ENCODE assay signal across 9 cellular contexts in the genomic region with DNA sequence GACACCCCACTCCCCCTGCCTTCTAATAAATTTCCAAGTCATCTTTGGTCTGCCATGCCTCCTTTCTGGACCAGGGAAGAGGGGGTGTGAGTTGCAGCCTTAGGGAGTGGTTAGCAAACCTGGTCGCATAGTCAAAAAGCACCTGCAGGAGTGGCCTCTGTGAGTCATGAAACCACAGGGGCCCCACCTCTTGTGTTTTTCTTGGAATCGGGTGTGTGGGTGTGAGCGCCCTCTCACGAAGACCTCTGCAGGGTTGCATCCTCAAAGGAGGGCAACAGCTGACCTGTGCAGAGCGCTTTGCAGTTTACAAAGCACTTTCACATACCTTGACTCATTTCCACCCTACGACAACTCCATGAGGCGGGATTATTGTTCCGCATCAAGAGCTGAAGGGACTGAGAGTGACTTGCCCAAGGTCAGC. TPM values are rescaled to one million over a fixed set of nuclear protein-coding genes. Genes with fewer than 3 reads are reported as not detected.
DNase-seq lines count a peak whose midpoint lies in the region; ATAC-seq, FAIRE-seq and TF ChIP-seq lines count a peak whose summit lies in the region.
"Had no signal": no experiment of that assay in that cellular context is flagged by ENCODE, and none has a peak within 500 bp of the region (broad histone marks: within the 10 kb centered on the region; RNA-seq: fewer than 3 reads in every experiment).

No MANE protein-coding gene starts in this region.

- H3K27ac ChIP-seq in osteoblast (ENCODE audit: low read depth, low read length) (no peak overlapping the region), smooth muscle cell (ENCODE audit: low read depth) (no peak overlapping the region)

- H3K4me3 ChIP-seq in osteoblast (ENCODE audit: insufficient read depth, low read length), result no peak overlapping the region
- H3K4me3 ChIP-seq in smooth muscle cell, result no peak overlapping the region

- H3K36me3 ChIP-seq in osteoblast (ENCODE audit: insufficient read depth, low read length) (no peaks in the 10 kb centered on the region), smooth muscle cell (ENCODE audit: low read depth) (no peaks in the 10 kb centered on the region)

- TF ChIP-seq POLR2A in GM12891 (IDR thresholded peaks at IDR 0.05; ENCODE audit: low read depth, low read length), result no peak

- H3K9me3 ChIP-seq in osteoblast (ENCODE audit: low read depth, low read length) (no peaks in the 10 kb centered on the region), smooth muscle cell (replicated peaks; ENCODE audit: low read depth) (no peaks in the 10 kb centered on the region)

- no peak for FAIRE-seq in GM12891 (lab: Jason Lieb, UNC)

- TF ChIP-seq CTCF in osteoblast (IDR thresholded peaks at IDR 0.05; ENCODE audit: extremely low read depth, low read depth, low read length) (no peak), smooth muscle cell (IDR thresholded peaks at IDR 0.05; ENCODE audit: borderline replicate concordance, insufficient read depth, poor library complexity, severe bottlenecking) (no peak)

- H3K27me3 ChIP-seq in osteoblast (ENCODE audit: insufficient read depth, low read length), result peaks cover 19% of the 10 kb centered on the region
- peaks cover 19% of the 10 kb centered on the region for H3K27me3 ChIP-seq in smooth muscle cell (ENCODE audit: low read depth)

- H3K4me2 ChIP-seq in osteoblast (ENCODE audit: insufficient read depth, low read length) (no peak overlapping the region), smooth muscle cell (no peak overlapping the region)

- H4K20me1 ChIP-seq in osteoblast (ENCODE audit: insufficient read depth, low read length) (no peaks in the 10 kb centered on the region), smooth muscle cell (ENCODE audit: low read depth) (no peaks in the 10 kb centered on the region)

- H3K79me2 ChIP-seq in osteoblast (ENCODE audit: insufficient read depth, low read length) (no peaks in the 10 kb centered on the region), smooth muscle cell (ENCODE audit: low read depth) (no peaks in the 10 kb centered on the region)

- ATAC-seq in GM19351 (IDR thresholded peaks at IDR 0.05; ENCODE audit: unreplicated experiment), result peak; percentile 88

- H3K4me1 ChIP-seq in osteoblast (ENCODE audit: insufficient read depth, low read length), result peaks cover 28% of the 10 kb centered on the region
- peaks cover 10% of the 10 kb centered on the region for H3K4me1 ChIP-seq in smooth muscle cell (ENCODE audit: low read depth)

- WGBS in smooth muscle cell (ENCODE audit: low lambda C conversion rate), result 69% methylated on average over 8 of the region's 8 CpGs

- H3F3A ChIP-seq in smooth muscle cell (ENCODE audit: low read depth), result peaks cover 3% of the 10 kb centered on the region

- peak; percentile 92 for DNase-seq in M059J (ENCODE audit: low read depth)
- peak; percentile 77 for DNase-seq in activated gamma-delta T cell treated with anti-CD3 and anti-CD28 coated beads, Interleukin-2, amount 50 U/mL, for 16 hours (ENCODE audit: low read depth)
- peak; percentile 80 to 88 for DNase-seq in stimulated activated CD4-positive, alpha-beta T cell treated with anti-CD3 and anti-CD28 coated beads, Interleukin-4, amount 100 ng/mL, for 48 hours (ENCODE audit: low read depth in 2 of 2)
- no peak for DNase-seq in GM12891 (ENCODE audit: insufficient read length, low spot score)
- DNase-seq in osteoblast (ENCODE audit: insufficient read length, low spot score, missing footprints), result no peak
- DNase-seq in smooth muscle cell (lab: John Stamatoyannopoulos, UW; ENCODE audit: unreplicated experiment), result no peak
- no peak for DNase-seq in SHP77 treated with DMSO at 0.1 percent for 48 hours (lab: John Stamatoyannopoulos, UW)

- no peak overlapping the region for H2AFZ ChIP-seq in osteoblast (ENCODE audit: low read length)
- H2AFZ ChIP-seq in smooth muscle cell (ENCODE audit: low read depth), result no peak overlapping the region

- H3K9ac ChIP-seq in smooth muscle cell (ENCODE audit: low read depth), result no peak overlapping the region

TF ChIP-seq in GM12891, 5 proteins besides CTCF, POLR2A, EP300 and RAD21:
- TF ChIP-seq PAX5 (IDR thresholded peaks at IDR 0.05; ENCODE audit: insufficient read depth, low read length, severe bottlenecking) (no peak), TAF1 (IDR thresholded peaks at IDR 0.05; ENCODE audit: low read depth, low read length) (no peak), POLR2AphosphoS5 (IDR thresholded peaks at IDR 0.05; ENCODE audit: low read depth, low read length) (no peak), POU2F2 (IDR thresholded peaks at IDR 0.05; ENCODE audit: low read depth, low read length) (no peak), SPI1 (IDR thresholded peaks at IDR 0.05; ENCODE audit: low read depth, low read length) (no peak)

RNA-seq across cellular contexts. Expression of a gene that starts 36.8 kb away (rescaled TPM):
- total RNA-seq in M059J (2014; rRNA removed; shearing (Covaris generic)), result not detected in 2 replicates
- polyA plus RNA-seq in GM12891 (2012; ENCODE audit: low read depth, missing spikeins), result not detected
- total RNA-seq in osteoblast (not detected in 2 replicates), smooth muscle cell (not detected in 2 replicates)
- 0.58 TPM in 1 of 2 replicates, not detected in the other for polyA plus RNA-seq in smooth muscle cell
- total RNA-seq: subcutaneous adipose tissue had no signal

Comparison
In these comparisons a context has a peak if more than half of its experiments do, and no peak if none do; other contexts are left out.
1. DNase-seq: peak in M059J (single experiment), activated gamma-delta T cell treated with anti-CD3 and anti-CD28 coated beads, Interleukin-2, amount 50 U/mL, for 16 hours (single experiment) and stimulated activated CD4-positive, alpha-beta T cell treated with anti-CD3 and anti-CD28 coated beads, Interleukin-4, amount 100 ng/mL, for 48 hours (2 of 2); none in GM12891 (single experiment), osteoblast (single experiment), smooth muscle cell (single experiment) and SHP77 treated with DMSO at 0.1 percent for 48 hours (single experiment).